ENCODE assay signal across 9 cellular contexts in genomic region chr11:36818410-36818809, GRCh38.
DNase-seq lines count a peak whose midpoint lies in the region; ATAC-seq, FAIRE-seq and TF ChIP-seq lines count a peak whose summit lies in the region.
"Had no signal": no experiment of that assay in that cellular context is flagged by ENCODE, and none has a peak within 500 bp of the region (broad histone marks: within the 10 kb centered on the region; RNA-seq: fewer than 3 reads in every experiment).

No MANE protein-coding gene starts in this region.

- SMC1A ChIA-PET in GM12878 (lab: Charles Lee; ENCODE audit: uncharacterized antibody, unreplicated experiment) = no interaction called here

- H3K36me3 ChIP-seq in IMR-90 (ENCODE audit: control insufficient read depth, insufficient read depth, low read length) (no peaks in the 10 kb centered on the region), GM12878 (ENCODE audit: control insufficient read depth in 2 of 2, insufficient read depth in 2 of 2, low read length in 1 of 2) (no peaks in the 10 kb centered on the region), mesenchymal stem cell (ENCODE audit: control insufficient read depth in 1 of 2, insufficient read depth in 2 of 2, low read depth in 1 of 2, low read length in 2 of 2) (no peaks in the 10 kb centered on the region)

- peak; percentile 40 for DNase-seq in NCI-H82 (lab: John Stamatoyannopoulos, UW)
- no peak for DNase-seq in NCI-H82 treated with DMSO at 0.1 percent for 48 hours (lab: John Stamatoyannopoulos, UW; ENCODE audit: unreplicated experiment)
- DNase-seq in IMR-90 = no peak
- DNase-seq in GM12878 (ENCODE audit: low read depth, low spot score) = no peak
- no peak for DNase-seq in osteocyte (ENCODE audit: extremely low spot score, unreplicated experiment)
- no peak for DNase-seq in stimulated activated CD8-positive, alpha-beta memory T cell treated with anti-CD3 and anti-CD28 coated beads, Interleukin-4, amount 100 ng/mL, for 48 hours
- no peak for DNase-seq in mesenchymal stem cell
- DNase-seq in ureter (ENCODE audit: low spot score) = no peak

- H3K4me2 ChIP-seq in IMR-90 (ENCODE audit: low read depth, low read length) (no peak overlapping the region), GM12878 (ENCODE audit: control insufficient read depth, insufficient read depth) (no peak overlapping the region), mesenchymal stem cell (ENCODE audit: low read length, poor library complexity, severe bottlenecking) (no peak overlapping the region)

- CTCF ChIA-PET in IMR-90 (lab: Yijun Ruan, JAX) (no interaction called here), GM12878 (lab: Yijun Ruan, JAX) (interaction anchor here (1.4 to 1.7 kb wide), 2 partner anchors 10 to 254 kb away, joined by 3 read pairs; no protein-coding TSS in a partner anchor)

- H3K23ac ChIP-seq in IMR-90 (ENCODE audit: low read depth, low read length) (no peak overlapping the region), mesenchymal stem cell (ENCODE audit: low read length in 2 of 2) (no peak overlapping the region)

- H3K14ac ChIP-seq in IMR-90 (replicated peaks; ENCODE audit: low read depth, low read length) = no peak overlapping the region
- H3K14ac ChIP-seq in mesenchymal stem cell (ENCODE audit: low read length in 2 of 2) = no peak overlapping the region

- H3K27ac Mint-ChIP-seq in osteocyte (ENCODE audit: unreplicated experiment) = no peak overlapping the region

- H3K9me1 ChIP-seq in IMR-90 (ENCODE audit: insufficient read depth, low read length) = no peaks in the 10 kb centered on the region

- H4K91ac ChIP-seq in IMR-90 (ENCODE audit: insufficient read depth, low read depth, low read length) = no peak overlapping the region
- H4K91ac ChIP-seq in mesenchymal stem cell (ENCODE audit: low read length) = no peak overlapping the region

- peaks cover 2% of the 10 kb centered on the region for H3K27me3 Mint-ChIP-seq in osteocyte (ENCODE audit: unreplicated experiment)

- TF ChIP-seq CTCF in IMR-90 (conservative IDR thresholded peaks at IDR 0.05; ENCODE audit: low read depth, low read length) (peak; percentile 18; the same call in 1 of the 2 replicates), GM12878 (IDR thresholded peaks at IDR 0.05 in 2 of 3, conservative IDR thresholded peaks at IDR 0.05 in 1 of 3; ENCODE audit: control insufficient read depth in 2 of 3, extremely low read depth in 1 of 3, insufficient read depth in 1 of 3, low read depth in 3 of 3, low read length in 3 of 3) (peak; percentile 29 to 50 (median 42)), osteocyte (IDR thresholded peaks at IDR 0.05) (peak; percentile 17)

- BruUV-seq in IMR-90 (replicated peaks; lab: Mats Ljungman, UMichigan) (no TSS peak), GM12878 (replicated peaks; lab: Mats Ljungman, UMichigan) (no TSS peak)

- WGBS in IMR-90 (ENCODE audit: extremely low coverage in 2 of 2, insufficient read length in 1 of 2), 2 experiments = 67% methylated on average over 1 of the region's 2 CpGs; no CpG with 5 or more reads in 1 of the 2 experiments
- WGBS in GM12878 (ENCODE audit: insufficient coverage, insufficient replicate concordance, low lambda C conversion rate, missing lambda C conversion rate) = 17% methylated on average over 2 of the region's 2 CpGs
- 67% methylated on average over 2 of the region's 2 CpGs for WGBS in mesenchymal stem cell

- H3K4me3 ChIP-seq in IMR-90 (ENCODE audit: insufficient read depth, low read depth, low read length) = no peak overlapping the region
- H3K4me3 ChIP-seq in GM12878 = no peak overlapping the region
- H3K4me3 ChIP-seq in mesenchymal stem cell (ENCODE audit: insufficient read depth in 1 of 2, low read depth in 1 of 2, low read length in 2 of 2) = no peak overlapping the region

- H3K4me1 ChIP-seq in IMR-90 (ENCODE audit: control insufficient read depth, insufficient read depth, low read length) (no peaks in the 10 kb centered on the region), GM12878 (ENCODE audit: control insufficient read depth, insufficient read depth, low read length) (no peaks in the 10 kb centered on the region), mesenchymal stem cell (ENCODE audit: control insufficient read depth, insufficient read depth, low read depth, low read length) (no peaks in the 10 kb centered on the region)

- POLR2A ChIA-PET in IMR-90 (lab: Charles Lee; ENCODE audit: unreplicated experiment) (no interaction called here), GM12878 (lab: Charles Lee) (no interaction called here)

- H3K9ac ChIP-seq in IMR-90 (ENCODE audit: low read depth, low read length) = no peak overlapping the region
- no peak overlapping the region for H3K9ac ChIP-seq in GM12878 (ENCODE audit: control insufficient read depth, insufficient read depth, low read length)
- H3K9ac ChIP-seq in mesenchymal stem cell (ENCODE audit: low read length) = no peak overlapping the region

- intact Hi-C loops in IMR-90 (cut with micrococcal nuclease) (no loop called here), GM12878 (cut with micrococcal nuclease; ENCODE audit: unreplicated experiment) (loop anchor here (2.0 kb wide), 1 partner anchor 116 kb away; no protein-coding TSS in a partner anchor)

- H4K5ac ChIP-seq in IMR-90 (ENCODE audit: low read depth, low read length) = no peak overlapping the region

- RAD21 ChIA-PET in GM12878 (lab: Charles Lee; ENCODE audit: unreplicated experiment) = no interaction called here

- no peak overlapping the region for H4K8ac ChIP-seq in IMR-90 (ENCODE audit: low read depth in 2 of 2, low read length in 2 of 2)
- H4K8ac ChIP-seq in mesenchymal stem cell (ENCODE audit: low read length) = no peak overlapping the region

- TF ChIP-seq EP300 in GM12878 (IDR thresholded peaks at IDR 0.05; ENCODE audit: borderline replicate concordance in 1 of 2, control insufficient read depth in 1 of 2, low read depth in 2 of 2, low read length in 2 of 2) = no peak

- no peak overlapping the region for H2AFZ ChIP-seq in IMR-90 (replicated peaks; ENCODE audit: low read length, poor library complexity)
- H2AFZ ChIP-seq in GM12878 (ENCODE audit: control insufficient read depth, low read depth, low read length) = no peak overlapping the region
- no peak overlapping the region for H2AFZ ChIP-seq in mesenchymal stem cell (ENCODE audit: low read depth, low read length)

- H3K36me3 Mint-ChIP-seq in osteocyte (ENCODE audit: unreplicated experiment) = no peaks in the 10 kb centered on the region

- dilution Hi-C loops in IMR-90 (cut with HindIII; ENCODE audit: low sequenced_read_pairs, unreplicated experiment) = no loop called here

- no peaks in the 10 kb centered on the region for H3K4me1 Mint-ChIP-seq in osteocyte (ENCODE audit: unreplicated experiment)

- H2BK15ac ChIP-seq in IMR-90 (ENCODE audit: low read depth, low read length) (no peak overlapping the region), mesenchymal stem cell (ENCODE audit: low read depth, poor library complexity, severe bottlenecking) (no peak overlapping the region)

- H2AK5ac ChIP-seq in IMR-90 (ENCODE audit: low read depth, low read length) = no peak overlapping the region
- no peak overlapping the region for H2AK5ac ChIP-seq in mesenchymal stem cell (ENCODE audit: low read length, severe bottlenecking)

- H4K20me1 ChIP-seq in IMR-90 (ENCODE audit: insufficient read depth, low read length) = no peaks in the 10 kb centered on the region
- H4K20me1 ChIP-seq in GM12878 (ENCODE audit: control insufficient read depth, insufficient read depth) = no peaks in the 10 kb centered on the region

- H3K4ac ChIP-seq in IMR-90 (ENCODE audit: low read depth, low read length) (no peak overlapping the region), mesenchymal stem cell (ENCODE audit: low read depth in 1 of 2, low read length in 2 of 2) (no peak overlapping the region)

- TF ChIP-seq RAD21 in IMR-90 (IDR thresholded peaks at IDR 0.05; ENCODE audit: low read length) (no peak), GM12878 (IDR thresholded peaks at IDR 0.05; ENCODE audit: insufficient read depth, low read depth, low read length) (no peak)

- no peak overlapping the region for H2AK9ac ChIP-seq in IMR-90 (replicated peaks; ENCODE audit: low read depth, low read length, poor library complexity)

- H2BK120ac ChIP-seq in IMR-90 (ENCODE audit: low read depth, low read length) (no peak overlapping the region), mesenchymal stem cell (ENCODE audit: low read depth, low read length) (no peak overlapping the region)

- in situ Hi-C loops in IMR-90 (cut with MboI; ENCODE audit: low sequenced_read_pairs) (no loop called here), GM12878 (cut with MboI) (no loop called here)

- no peak overlapping the region for H2BK12ac ChIP-seq in mesenchymal stem cell (ENCODE audit: low read length in 2 of 2)

- no peaks in the 10 kb centered on the region for H3K27me3 ChIP-seq in IMR-90 (ENCODE audit: control insufficient read depth, insufficient read depth, low read length)
- H3K27me3 ChIP-seq in GM12878 (replicated peaks in 1 of 2; ENCODE audit: control insufficient read depth in 2 of 2, insufficient read depth in 2 of 2, low read length in 1 of 2) = no peaks in the 10 kb centered on the region
- H3K27me3 ChIP-seq in mesenchymal stem cell (ENCODE audit: control insufficient read depth in 1 of 2, insufficient read depth in 1 of 2, low read length in 2 of 2) = no peaks in the 10 kb centered on the region

- H3K4me3 Mint-ChIP-seq in osteocyte (ENCODE audit: unreplicated experiment) = no peak overlapping the region

- no peaks in the 10 kb centered on the region for H3K9me3 Mint-ChIP-seq in osteocyte (ENCODE audit: unreplicated experiment)

- H3K56ac ChIP-seq in IMR-90 (ENCODE audit: extremely low read depth, insufficient read depth, low read length) = no peak overlapping the region

- no peaks in the 10 kb centered on the region for H3K9me3 ChIP-seq in IMR-90 (ENCODE audit: control insufficient read depth, insufficient read depth, low read length)
- no peaks in the 10 kb centered on the region for H3K9me3 ChIP-seq in GM12878 (replicated peaks; ENCODE audit: control insufficient read depth, insufficient read depth, low read length)
- no peaks in the 10 kb centered on the region for H3K9me3 ChIP-seq in mesenchymal stem cell (ENCODE audit: control insufficient read depth, low read length)

- TF ChIP-seq POLR2A in IMR-90 (IDR thresholded peaks at IDR 0.05; ENCODE audit: low read depth, low read length) (no peak), GM12878 (IDR thresholded peaks at IDR 0.05; ENCODE audit: low read depth, low read length) (no peak)

- no peaks in the 10 kb centered on the region for H3K79me1 ChIP-seq in IMR-90 (ENCODE audit: low read depth in 1 of 2, low read length in 2 of 2)
- no peaks in the 10 kb centered on the region for H3K79me1 ChIP-seq in mesenchymal stem cell (replicated peaks; ENCODE audit: low read length, poor library complexity, severe bottlenecking)

- H3K27ac ChIP-seq in IMR-90 (ENCODE audit: insufficient read depth, low read length) (no peak overlapping the region), GM12878 (ENCODE audit: control insufficient read depth, insufficient read depth) (no peak overlapping the region), mesenchymal stem cell (ENCODE audit: low read length, poor library complexity, severe bottlenecking) (no peak overlapping the region)

- no peak for ATAC-seq in IMR-90 (ENCODE audit: low read depth)
- peak; percentile 65 for ATAC-seq in GM12878

- H3K18ac ChIP-seq in IMR-90 (ENCODE audit: low read depth, low read length) = no peak overlapping the region
- H3K18ac ChIP-seq in mesenchymal stem cell (ENCODE audit: low read depth in 1 of 2, low read length in 2 of 2) = no peak overlapping the region

- FAIRE-seq in GM12878 (lab: Jason Lieb, UNC) = peak; percentile 41
- FAIRE-seq: bronchial epithelial cell had no signal

- no peak overlapping the region for H2BK20ac ChIP-seq in IMR-90 (ENCODE audit: low read depth, low read length)

- no peaks in the 10 kb centered on the region for H3K79me2 ChIP-seq in GM12878 (ENCODE audit: control insufficient read depth, insufficient read depth, low read length)

- H2BK5ac ChIP-seq in IMR-90 (ENCODE audit: low read depth, low read length, poor library complexity, severe bottlenecking) = no peak overlapping the region
- H2BK5ac ChIP-seq in mesenchymal stem cell (ENCODE audit: low read depth, low read length, poor library complexity, severe bottlenecking) = no peak overlapping the region
